ENCODE assay signal across 19 cellular contexts in the genomic region with DNA sequence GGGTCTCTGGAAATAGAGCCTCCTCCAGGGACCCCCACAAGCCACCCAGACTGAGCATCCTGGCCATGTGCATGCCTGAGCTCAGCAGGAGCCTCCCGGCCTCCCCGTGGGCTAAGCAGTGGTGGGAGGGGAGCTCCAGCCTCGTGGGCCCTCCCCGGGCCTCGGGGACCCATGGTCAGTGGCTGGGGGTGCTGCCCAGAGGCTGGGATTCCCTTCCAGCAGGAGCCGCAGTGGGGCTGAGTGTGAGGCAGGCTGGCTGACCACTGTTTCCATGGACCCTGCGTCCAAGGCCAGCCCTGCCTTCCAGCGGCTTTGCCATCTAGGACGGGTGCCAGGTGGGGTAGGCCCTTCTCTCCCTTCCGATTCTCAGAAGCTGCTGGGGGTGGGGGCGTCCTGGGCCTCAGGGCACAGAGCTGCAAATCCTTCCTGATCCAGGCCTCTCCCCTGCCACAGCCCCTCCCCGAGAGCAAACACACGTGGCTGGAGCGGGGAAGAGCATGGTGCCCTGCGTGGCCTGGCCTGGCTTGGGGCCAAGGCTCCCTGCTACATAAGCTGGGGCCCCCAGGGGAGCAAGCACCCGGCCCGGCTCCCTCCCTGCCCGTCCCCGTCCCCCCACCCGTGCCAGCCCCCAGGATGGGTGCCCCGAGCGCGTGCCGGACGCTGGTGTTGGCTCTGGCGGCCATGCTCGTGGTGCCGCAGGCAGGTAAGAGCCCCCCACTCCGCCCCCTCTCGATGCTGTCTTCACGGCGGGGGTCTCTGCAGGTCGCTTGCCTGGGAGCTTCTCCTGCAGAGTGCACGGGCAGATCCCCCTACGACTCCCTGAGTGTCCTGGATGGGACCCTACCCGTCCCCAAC. TPM values are rescaled to one million over a fixed set of nuclear protein-coding genes. Genes with fewer than 3 reads are reported as not detected.
DNase-seq lines count a peak whose midpoint lies in the region; ATAC-seq and TF ChIP-seq lines count a peak whose summit lies in the region.
"Had no signal": no experiment of that assay in that cellular context is flagged by ENCODE, and none has a peak within 500 bp of the region (broad histone marks: within the 10 kb centered on the region; RNA-seq: fewer than 3 reads in every experiment).

TSS of gene MUC5B (plus strand) at position 576 of the 855 bp plus-strand sequence. CDS start at position 634, 58 bp downstream.

- no peaks in the 10 kb centered on the region for H3K27me3 Mint-ChIP-seq in activated T-cell treated with anti-CD3 and anti-CD28 coated beads, Interleukin-2, amount 50 U/mL, for 72 hours (ENCODE audit: low read depth)

- H3K36me3 ChIP-seq in WERI-Rb-1 (no peaks in the 10 kb centered on the region), stomach (no peaks in the 10 kb centered on the region)

- H3K27ac Mint-ChIP-seq in activated T-cell treated with anti-CD3 and anti-CD28 coated beads, Interleukin-2, amount 50 U/mL, for 72 hours: no peak within 1 kb of the TSS
- H3K27ac Mint-ChIP-seq: activated CD8-positive, alpha-beta T cell treated with anti-CD3 and anti-CD28 coated beads for 36 hours; activated T-helper 2 cell treated with anti-CD3 and anti-CD28 coated beads, Interferon-gamma antibody, Interleukin-2, Interleukin-4, amounts not matched to agents 10 μg/mL and 5 μg/mL and 100 μg/mL, durations not matched to agents 14 hours and 24 hours and 36 hours; effector memory CD8-positive, alpha-beta T cell; immature natural killer cell had no signal

- TF ChIP-seq EP300 in stomach (IDR thresholded peaks at IDR 0.05): no peak

- 26 to 42% (median 29%) methylated on average over 6 to 36 of the region's 36 CpGs for WGBS in stomach, 5 donors

- H3K9me3 Mint-ChIP-seq in activated T-cell treated with anti-CD3 and anti-CD28 coated beads, Interleukin-2, amount 50 U/mL, for 72 hours: no peaks in the 10 kb centered on the region
- H3K9me3 Mint-ChIP-seq: activated CD8-positive, alpha-beta T cell treated with anti-CD3 and anti-CD28 coated beads for 36 hours; activated T-helper 2 cell treated with anti-CD3 and anti-CD28 coated beads, Interferon-gamma antibody, Interleukin-2, Interleukin-4, amounts not matched to agents 10 μg/mL and 5 μg/mL and 100 μg/mL, durations not matched to agents 14 hours and 24 hours and 36 hours; effector memory CD8-positive, alpha-beta T cell; immature natural killer cell had no signal

- DNase-seq in NCI-H2196 (lab: John Stamatoyannopoulos, UW; ENCODE audit: unreplicated experiment) (peak; percentile 17), NCI-H2196 treated with DMSO at 0.1 percent for 48 hours (lab: John Stamatoyannopoulos, UW; ENCODE audit: unreplicated experiment) (no peak), WERI-Rb-1 (peak; percentile 59), left colon (peak; percentile 84 to 90), stomach (peak; percentile 64), HPDE6-E6E7 (ENCODE audit: extremely low spot score) (no peak)
- DNase-seq in stimulated activated CD4-positive, alpha-beta T cell treated with anti-CD3 and anti-CD28 coated beads, Interleukin-2, amount 100 ng/mL, for 48 hours: no peak
- DNase-seq in activated T-cell treated with anti-CD3 and anti-CD28 coated beads, Interleukin-2, amount 50 U/mL, for 72 hours: no peak
- DNase-seq: activated CD8-positive, alpha-beta T cell treated with anti-CD3 and anti-CD28 coated beads for 36 hours; effector memory CD8-positive, alpha-beta T cell; foreskin fibroblast; immature natural killer cell; NCI-H1436 treated with DMSO at 0.1 percent for 48 hours; NCI-H510A treated with DMSO at 0.1 percent for 48 hours; retina; stimulated activated naive CD4-positive, alpha-beta T cell had no signal

- peak within 1 kb of the TSS; percentile 31 for H3K27ac ChIP-seq in WERI-Rb-1
- no peak within 1 kb of the TSS for H3K27ac ChIP-seq in stomach
- H3K27ac ChIP-seq: 22Rv1, KMS-11 had no signal

- H3K9me3 ChIP-seq in WERI-Rb-1 (ENCODE audit: severe bottlenecking): no peaks in the 10 kb centered on the region
- H3K9me3 ChIP-seq in stomach: no peaks in the 10 kb centered on the region

- intact Hi-C loops in left colon (cut with DNase I, micrococcal nuclease): no loop called here
- intact Hi-C loops in stomach (cut with DNase I; ENCODE audit: low total_unique reads): no loop called here

- TF ChIP-seq POLR2A in stomach (IDR thresholded peaks at IDR 0.05): no peak

- TF ChIP-seq CTCF in WERI-Rb-1 (IDR thresholded peaks at IDR 0.05; ENCODE audit: low read depth, low read length) (no peak), stomach (IDR thresholded peaks at IDR 0.05) (no peak)

- H3K36me3 Mint-ChIP-seq in activated T-cell treated with anti-CD3 and anti-CD28 coated beads, Interleukin-2, amount 50 U/mL, for 72 hours (ENCODE audit: insufficient read depth in 2 of 2): no peaks in the 10 kb centered on the region
- H3K36me3 Mint-ChIP-seq: immature natural killer cell had no signal

- no peaks in the 10 kb centered on the region for H3K4me1 Mint-ChIP-seq in activated T-cell treated with anti-CD3 and anti-CD28 coated beads, Interleukin-2, amount 50 U/mL, for 72 hours (ENCODE audit: low read depth)
- H3K4me1 Mint-ChIP-seq: immature natural killer cell had no signal

- no peaks in the 10 kb centered on the region for H3K27me3 ChIP-seq in WERI-Rb-1 (ENCODE audit: insufficient read depth, low read depth, severe bottlenecking)
- H3K27me3 ChIP-seq in stomach: peaks cover 9 to 97% (median 23%) of the 10 kb centered on the region in 3 donors

- peak; percentile 53 for ATAC-seq in left colon
- ATAC-seq in activated T-cell treated with anti-CD3 and anti-CD28 coated beads, Interleukin-2, amount 50 U/mL, for 72 hours (replicated peaks in 1 of 2): no peak
- ATAC-seq: activated CD8-positive, alpha-beta T cell treated with anti-CD3 and anti-CD28 coated beads for 36 hours; effector memory CD8-positive, alpha-beta T cell had no signal

- H3K4me1 ChIP-seq in stomach: peaks cover 0 to 48% (median 37%) of the 10 kb centered on the region in 4 donors

- H3K4me3 ChIP-seq in WERI-Rb-1 (ENCODE audit: low read depth, low read length): no peak within 1 kb of the TSS
- H3K4me3 ChIP-seq in stomach: peak within 1 kb of the TSS in 1 of 4 donors; percentile 29

- no peak within 1 kb of the TSS for H3K4me3 Mint-ChIP-seq in activated T-cell treated with anti-CD3 and anti-CD28 coated beads, Interleukin-2, amount 50 U/mL, for 72 hours
- H3K4me3 Mint-ChIP-seq: activated CD8-positive, alpha-beta T cell treated with anti-CD3 and anti-CD28 coated beads for 36 hours; effector memory CD8-positive, alpha-beta T cell; immature natural killer cell had no signal

RNA-seq across cellular contexts. Expression of gene MUC5B, which starts in this region (rescaled TPM):
- total RNA-seq in left colon (100 to 1,000 TPM; 258 to 369 TPM), stomach (100 to 1,000 TPM in 1 of 5 donors, 10 to 100 TPM in 2, 1 to 10 TPM in 2; 5.8 to 516 (median 38.5) TPM)
- 1 to 10 TPM in 1 of 3 donors, under 1 TPM in 2; under 0.01 to 5.4 (median 0.68) TPM for polyA plus RNA-seq in stomach
- total RNA-seq in activated T-cell treated with anti-CD3 and anti-CD28 coated beads, Interleukin-2, amount 50 U/mL, for 72 hours: not detected
- total RNA-seq: activated CD8-positive, alpha-beta T cell treated with anti-CD3 and anti-CD28 coated beads for 36 hours; activated T-helper 2 cell treated with anti-CD3 and anti-CD28 coated beads, Interferon-gamma antibody, Interleukin-2, Interleukin-4, amounts not matched to agents 10 μg/mL and 5 μg/mL and 100 μg/mL, durations not matched to agents 14 hours and 24 hours and 36 hours had no signal
- polyA plus RNA-seq: immature natural killer cell had no signal

Comparison
In these comparisons a context has a peak if more than half of its experiments do, and no peak if none do; other contexts are left out.
1. RNA of gene MUC5B (total RNA-seq): 258 to 369 TPM in left colon and 5.8 to 516 TPM in stomach; not detected in activated T-cell treated with anti-CD3 and anti-CD28 coated beads, Interleukin-2, amount 50 U/mL, for 72 hours; every median in the first group is over 4 times any median in the second.
2. DNase-seq: peak in NCI-H2196 (single experiment), WERI-Rb-1 (single experiment), left colon (2 of 2) and stomach (single experiment); none in NCI-H2196 treated with DMSO at 0.1 percent for 48 hours (single experiment), stimulated activated CD4-positive, alpha-beta T cell treated with anti-CD3 and anti-CD28 coated beads, Interleukin-2, amount 100 ng/mL, for 48 hours (0 of 2), HPDE6-E6E7 (single experiment) and activated T-cell treated with anti-CD3 and anti-CD28 coated beads, Interleukin-2, amount 50 U/mL, for 72 hours (0 of 2).